In the genomic region with DNA sequence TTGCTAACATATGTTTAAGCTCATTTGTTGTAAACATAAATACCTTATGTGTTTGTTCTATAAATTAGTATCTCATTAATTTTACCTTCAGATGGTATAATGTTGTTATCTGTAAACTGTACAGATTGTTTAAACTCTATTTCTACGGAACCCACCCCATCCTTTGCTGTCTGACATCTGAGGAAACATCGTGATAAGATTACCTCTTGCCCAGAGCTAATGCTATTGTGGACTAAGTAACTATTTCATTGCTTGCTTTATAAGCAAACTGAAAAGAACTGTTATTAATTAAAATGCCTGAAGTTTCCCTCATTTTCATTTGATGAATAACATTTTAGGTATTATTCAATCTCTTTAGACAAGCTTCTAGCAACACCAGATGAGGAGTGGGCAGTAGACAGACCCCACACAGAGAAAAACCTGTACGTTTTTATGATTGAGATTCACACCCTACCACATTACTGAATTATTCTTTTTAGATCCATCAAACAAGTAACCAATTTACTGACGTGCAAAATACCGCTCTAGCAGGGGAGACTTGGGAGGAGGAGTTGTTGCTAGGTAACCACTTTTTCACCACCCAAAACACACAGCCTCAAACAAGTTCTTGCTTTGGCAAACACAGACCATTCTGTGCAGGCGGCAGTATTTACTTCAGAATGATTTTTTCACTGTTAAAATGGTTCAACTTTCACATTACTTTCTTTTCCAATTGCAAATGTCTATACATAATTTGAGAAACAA, we compare ENCODE assay signal across 10 cellular contexts. TPM values are rescaled to one million over a fixed set of nuclear protein-coding genes. Genes with fewer than 3 reads are reported as not detected.
DNase-seq lines count a peak whose midpoint lies in the region; ATAC-seq, FAIRE-seq and TF ChIP-seq lines count a peak whose summit lies in the region.
"Had no signal": no experiment of that assay in that cellular context is flagged by ENCODE, and none has a peak within 500 bp of the region (broad histone marks: within the 10 kb centered on the region; RNA-seq: fewer than 3 reads in every experiment).

No MANE protein-coding gene starts in this region.

- peak; percentile 0 for DNase-seq in AG10803 (ENCODE audit: low read depth)
- DNase-seq in HEK293T (ENCODE audit: extremely low spot score): peak; percentile 25
- DNase-seq in NCI-H2196 (lab: John Stamatoyannopoulos, UW; ENCODE audit: unreplicated experiment): peak; percentile 88
- no peak for DNase-seq in H1 (ENCODE audit: low read depth in 1 of 2, low spot score in 2 of 2)
- DNase-seq in EL: no peak
- no peak for DNase-seq in activated T-cell treated with anti-CD3 and anti-CD28 coated beads, Interleukin-2, amount 50 U/mL, for 4 hours
- DNase-seq in tibial nerve (ENCODE audit: low spot score in 2 of 2): no peak

- H3K18ac ChIP-seq in H1 (ENCODE audit: extremely low read depth, low read length): no peak overlapping the region

- no peak overlapping the region for H2BK120ac ChIP-seq in H1 (replicated peaks; ENCODE audit: low read depth, low read length)

- no peak overlapping the region for H2AFZ ChIP-seq in H1 (ENCODE audit: low read length)

- 34% methylated on average over 6 of the region's 6 CpGs; no CpG with 5 or more reads in 1 of the 2 experiments for WGBS in H1 (ENCODE audit: extremely low coverage in 1 of 2, insufficient coverage in 1 of 2, insufficient read length in 1 of 2, insufficient replicate concordance in 2 of 2, low coverage in 1 of 2, low lambda C conversion rate in 2 of 2, missing lambda C conversion rate in 1 of 2), 2 experiments
- WGBS in tibial nerve, 2 donors: 10 to 13% methylated on average over 6 of the region's 6 CpGs

- H3K36me3 Mint-ChIP-seq in activated T-cell treated with anti-CD3 and anti-CD28 coated beads, Interleukin-2, amount 50 U/mL, for 4 hours (ENCODE audit: insufficient read depth): no peaks in the 10 kb centered on the region

- H4K8ac ChIP-seq in H1 (ENCODE audit: extremely low read depth, insufficient read depth, low read length): no peak overlapping the region

- no peak overlapping the region for H4K91ac ChIP-seq in H1 (replicated peaks; ENCODE audit: insufficient read length, low read length)

- no peaks in the 10 kb centered on the region for H3K79me1 ChIP-seq in H1 (ENCODE audit: low read depth, low read length)

- peak; percentile 12 to 15; a peak in 3 of 4 replicates for TF ChIP-seq RAD21 in H1 (IDR thresholded peaks at IDR 0.05 in 1 of 2, conservative IDR thresholded peaks at IDR 0.05 in 1 of 2; ENCODE audit: low read depth in 2 of 2, low read length in 2 of 2)

- H3K27me3 Mint-ChIP-seq in activated T-cell treated with anti-CD3 and anti-CD28 coated beads, Interleukin-2, amount 50 U/mL, for 4 hours (ENCODE audit: low read depth): peaks cover 6% of the 10 kb centered on the region

- POLR2A ChIA-PET in HEK293T (lab: Yijun Ruan, JAX): no interaction called here
- POLR2A ChIA-PET in H1 (lab: Charles Lee; ENCODE audit: partially characterized antibody): no interaction called here

- no peak overlapping the region for H3K4me3 Mint-ChIP-seq in activated T-cell treated with anti-CD3 and anti-CD28 coated beads, Interleukin-2, amount 50 U/mL, for 4 hours

- H3K56ac ChIP-seq in H1 (replicated peaks; ENCODE audit: insufficient read length, low read depth, low read length): no peak overlapping the region

- H3K4me2 ChIP-seq in H1 (ENCODE audit: insufficient read depth in 1 of 2, low read depth in 2 of 2, low read length in 2 of 2): no peak overlapping the region
- H3K4me2 ChIP-seq: BLaER1 treated with 17β-estradiol and CSF1 and Interleukin-3, amounts not matched to agents 10 nM and 100 nM had no signal

- no peaks in the 10 kb centered on the region for H3K27me3 ChIP-seq in H1 (replicated peaks in 1 of 4; ENCODE audit: control insufficient read depth in 3 of 4, extremely low read depth in 1 of 4, insufficient read depth in 3 of 4, low read length in 3 of 4)
- peaks cover 0 to 16% of the 10 kb centered on the region in 2 donors for H3K27me3 ChIP-seq in tibial nerve
- H3K27me3 ChIP-seq: BLaER1 treated with 17β-estradiol and CSF1 and Interleukin-3, amounts not matched to agents 10 nM and 100 nM had no signal

- H3K9me3 Mint-ChIP-seq in activated T-cell treated with anti-CD3 and anti-CD28 coated beads, Interleukin-2, amount 50 U/mL, for 4 hours: peaks cover 7% of the 10 kb centered on the region

- peaks cover 0 to 5% (median 2%) of the 10 kb centered on the region in 4 experiments; a peak in 2 of 7 replicates for H3K4me1 ChIP-seq in H1 (replicated peaks in 1 of 4; ENCODE audit: control insufficient read depth in 3 of 4, insufficient read depth in 4 of 4, low read length in 3 of 4)
- H3K4me1 ChIP-seq in tibial nerve: peaks cover 0 to 8% (median 0%) of the 10 kb centered on the region in 4 donors

- no peak for TF ChIP-seq EP300 in H1 (IDR thresholded peaks at IDR 0.05; ENCODE audit: borderline replicate concordance in 1 of 2, low read depth in 2 of 2, low read length in 2 of 2)
- TF ChIP-seq EP300 in tibial nerve (IDR thresholded peaks at IDR 0.05): no peak

- no peaks in the 10 kb centered on the region for H3K4me1 Mint-ChIP-seq in activated T-cell treated with anti-CD3 and anti-CD28 coated beads, Interleukin-2, amount 50 U/mL, for 4 hours (ENCODE audit: low read depth)

- H2BK15ac ChIP-seq in H1 (ENCODE audit: low read length): no peak overlapping the region

- peak; percentile 94 for FAIRE-seq in H1 (lab: Jason Lieb, UNC)

- H3K14ac ChIP-seq in H1 (ENCODE audit: insufficient read length): no peak overlapping the region

- no peak overlapping the region for H3K27ac ChIP-seq in H1 (ENCODE audit: low read depth, low read length)
- no peak overlapping the region for H3K27ac ChIP-seq in tibial nerve
- H3K27ac ChIP-seq: BLaER1 treated with 17β-estradiol and CSF1 and Interleukin-3, amounts not matched to agents 10 nM and 100 nM had no signal

- H2BK5ac ChIP-seq in H1 (ENCODE audit: low read depth, low read length): no peak overlapping the region

- H2BK20ac ChIP-seq in H1 (ENCODE audit: low read length): no peak overlapping the region

- 0 out of 4 replicates have a peak, but pooled peaks cover 0 to 6% of the 10 kb centered on the region in 2 experiments for H3K79me2 ChIP-seq in H1 (ENCODE audit: control insufficient read depth in 1 of 2, insufficient read depth in 2 of 2, low read length in 2 of 2)

- TF ChIP-seq CTCF in AG10803 (conservative IDR thresholded peaks at IDR 0.05; ENCODE audit: low read length) (no peak), H1 (IDR thresholded peaks at IDR 0.05; ENCODE audit: control extremely low read depth in 1 of 3, insufficient read depth in 1 of 3, low read depth in 1 of 3, low read length in 3 of 3) (peak in 1 of 3 experiments; percentile 4; a peak in 1 of 4 replicates), tibial nerve (IDR thresholded peaks at IDR 0.05) (no peak)

- no peak overlapping the region for H2AK5ac ChIP-seq in H1 (ENCODE audit: low read depth, low read length)

- H3K23ac ChIP-seq in H1 (ENCODE audit: insufficient read length): no peak overlapping the region

- H3K9me3 ChIP-seq in H1 (ENCODE audit: insufficient read depth in 2 of 2, low read depth in 1 of 2, low read length in 1 of 2): no peaks in the 10 kb centered on the region
- H3K9me3 ChIP-seq in tibial nerve: no peaks in the 10 kb centered on the region
- H3K9me3 ChIP-seq: BLaER1 treated with 17β-estradiol and CSF1 and Interleukin-3, amounts not matched to agents 10 nM and 100 nM had no signal

- CTCF ChIA-PET in HEK293T (lab: Yijun Ruan, JAX) (no interaction called here), H1 (lab: Charles Lee; ENCODE audit: partially characterized antibody) (interaction anchor here (0.6 to 1.1 kb wide), 2 partner anchors 9 to 109 kb away, joined by 3 read pairs; no protein-coding TSS in a partner anchor)

- no peak overlapping the region for H4K5ac ChIP-seq in H1 (ENCODE audit: insufficient read length, low read depth, low read length)

- no peaks in the 10 kb centered on the region for H4K20me1 ChIP-seq in H1 (replicated peaks in 1 of 2; ENCODE audit: control insufficient read depth in 1 of 2, insufficient read depth in 2 of 2, low read length in 2 of 2)
- H4K20me1 ChIP-seq: BLaER1 treated with 17β-estradiol and CSF1 and Interleukin-3, amounts not matched to agents 10 nM and 100 nM had no signal

- H2BK12ac ChIP-seq in H1 (ENCODE audit: low read depth, low read length): no peak overlapping the region

- TF ChIP-seq POLR2A in H1 (IDR thresholded peaks at IDR 0.05; ENCODE audit: control extremely low read depth in 1 of 2, low read depth in 2 of 2, low read length in 2 of 2) (no peak), tibial nerve (IDR thresholded peaks at IDR 0.05) (no peak)

- H3K4ac ChIP-seq in H1 (replicated peaks; ENCODE audit: insufficient read length, low read depth, low read length): no peak overlapping the region

- H3K36me3 ChIP-seq in H1 (ENCODE audit: control insufficient read depth in 2 of 4, insufficient read depth in 4 of 4, low read length in 3 of 4): no peaks in the 10 kb centered on the region
- H3K36me3 ChIP-seq in tibial nerve: no peaks in the 10 kb centered on the region
- H3K36me3 ChIP-seq: BLaER1 treated with 17β-estradiol and CSF1 and Interleukin-3, amounts not matched to agents 10 nM and 100 nM had no signal

- H3K4me3 ChIP-seq in AG10803 (ENCODE audit: low read length) (no peak overlapping the region), H1 (ENCODE audit: extremely low read depth in 1 of 4, insufficient read depth in 2 of 4, low read depth in 3 of 4, low read length in 4 of 4) (no peak overlapping the region), tibial nerve (no peak overlapping the region)
- H3K4me3 ChIP-seq: BLaER1 treated with 17β-estradiol and CSF1 and Interleukin-3, amounts not matched to agents 10 nM and 100 nM had no signal

- no peak for ATAC-seq in activated T-cell treated with anti-CD3 and anti-CD28 coated beads, Interleukin-2, amount 50 U/mL, for 4 hours
- no peak for ATAC-seq in GM18873 (IDR thresholded peaks at IDR 0.05; ENCODE audit: low FRiP score, unreplicated experiment)

- no peaks in the 10 kb centered on the region for H3K23me2 ChIP-seq in H1 (ENCODE audit: low read depth, low read length)

- no peak overlapping the region for H3K9ac ChIP-seq in H1 (replicated peaks in 1 of 4; ENCODE audit: extremely low read depth in 1 of 4, low read depth in 3 of 4, low read length in 3 of 4)
- H3K9ac ChIP-seq: BLaER1 treated with 17β-estradiol and CSF1 and Interleukin-3, amounts not matched to agents 10 nM and 100 nM had no signal

TF ChIP-seq in H1, 55 proteins besides CTCF, POLR2A, EP300 and RAD21 (continues in another document):
- no peak for TF ChIP-seq CHD2 (IDR thresholded peaks at IDR 0.05; ENCODE audit: low read length)

RNA-seq across cellular contexts. Expression of a gene that starts 1.9 kb away (rescaled TPM):
- total RNA-seq in H1 (2021; fragmentation: NEBNext Ultra II Directional; extraction: Animal tissue kit (Norgen Biotek cat#: 25700)): 9.7 and 10.2 TPM in 2 replicates
- polyA plus RNA-seq in H1 (2011; rRNA removed): 1.1 and 2.4 TPM in 2 replicates
- polyA plus RNA-seq in H1 (2011; cell fraction: cytosol; rRNA removed): 2.0 TPM
- 1.4 TPM for polyA plus RNA-seq in H1 (2011; cell fraction: nucleus; rRNA removed)
- polyA plus RNA-seq in H1 (2012, experiment 1 of 2): 3.7 to 8.8 TPM (median 5.5 TPM) in 4 replicates
- 0.55 TPM for polyA plus RNA-seq in H1 (2012, experiment 2 of 2)
- polyA plus RNA-seq in H1 (2013, experiment 1 of 2): 17.8 TPM
- 20.4 TPM for polyA plus RNA-seq in H1 (2013, experiment 2 of 2)
- polyA minus RNA-seq in H1 (2011; rRNA and poly(A)+ RNA removed): 3.5 and 5.5 TPM in 2 replicates
- polyA minus RNA-seq in H1 (2011; cell fraction: cytosol; rRNA and poly(A)+ RNA removed): 6.3 TPM
- polyA minus RNA-seq in H1 (2011; cell fraction: nucleus; rRNA and poly(A)+ RNA removed): 12.5 TPM
- not detected for total RNA-seq in activated T-cell treated with anti-CD3 and anti-CD28 coated beads, Interleukin-2, amount 50 U/mL, for 4 hours
- total RNA-seq in tibial nerve: not detected
- total RNA-seq: dermis microvascular lymphatic vessel endothelial cell had no signal

Comparison
In these comparisons a context has a peak if more than half of its experiments do, and no peak if none do; other contexts are left out.
1. DNase-seq: peak in AG10803 (single experiment), HEK293T (single experiment) and NCI-H2196 (single experiment); none in H1 (0 of 2), EL (single experiment), activated T-cell treated with anti-CD3 and anti-CD28 coated beads, Interleukin-2, amount 50 U/mL, for 4 hours (single experiment) and tibial nerve (0 of 2).
2. RNA of a gene that starts 1.9 kb away (total RNA-seq): 9.7 to 10.2 TPM in H1; not detected in activated T-cell treated with anti-CD3 and anti-CD28 coated beads, Interleukin-2, amount 50 U/mL, for 4 hours and not detected in tibial nerve; every median in the first group is over 10 times any median in the second.